ENCODE assay signal across 1 cellular context in the genomic region with DNA sequence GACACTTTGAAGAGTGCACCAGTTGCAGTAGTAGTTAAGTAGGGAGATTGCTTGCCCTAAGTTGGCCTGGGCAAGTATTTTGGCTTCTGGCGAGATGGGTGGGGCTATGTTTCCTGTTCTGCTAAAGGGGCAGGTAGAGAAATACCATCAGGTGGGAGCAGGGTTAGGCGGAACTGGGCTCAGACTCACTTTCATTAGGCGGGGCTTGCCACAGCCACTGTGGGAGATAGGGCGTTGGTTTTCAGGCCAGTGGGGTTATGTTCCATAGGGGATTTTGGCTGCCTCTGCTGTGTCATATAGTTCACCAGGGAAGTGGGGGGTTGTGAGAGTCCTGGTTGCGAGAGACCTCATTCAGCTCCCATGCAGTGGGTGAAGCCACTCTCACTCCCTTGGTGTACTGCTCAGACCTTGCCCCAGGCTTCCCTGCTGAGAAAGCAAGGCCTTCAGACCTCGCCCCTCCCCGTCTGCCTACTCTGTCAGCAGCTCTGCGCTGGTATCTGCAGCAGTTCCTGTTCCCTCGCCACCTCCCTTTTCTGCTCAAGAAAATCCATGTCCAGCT.
TF ChIP-seq lines count a peak whose summit lies in the region.

No MANE protein-coding gene starts in this region.

TF ChIP-seq in HEK293, 187 proteins besides CTCF, POLR2A, EP300 and RAD21 (continued from another document):
- TF ChIP-seq, protein P1, sequence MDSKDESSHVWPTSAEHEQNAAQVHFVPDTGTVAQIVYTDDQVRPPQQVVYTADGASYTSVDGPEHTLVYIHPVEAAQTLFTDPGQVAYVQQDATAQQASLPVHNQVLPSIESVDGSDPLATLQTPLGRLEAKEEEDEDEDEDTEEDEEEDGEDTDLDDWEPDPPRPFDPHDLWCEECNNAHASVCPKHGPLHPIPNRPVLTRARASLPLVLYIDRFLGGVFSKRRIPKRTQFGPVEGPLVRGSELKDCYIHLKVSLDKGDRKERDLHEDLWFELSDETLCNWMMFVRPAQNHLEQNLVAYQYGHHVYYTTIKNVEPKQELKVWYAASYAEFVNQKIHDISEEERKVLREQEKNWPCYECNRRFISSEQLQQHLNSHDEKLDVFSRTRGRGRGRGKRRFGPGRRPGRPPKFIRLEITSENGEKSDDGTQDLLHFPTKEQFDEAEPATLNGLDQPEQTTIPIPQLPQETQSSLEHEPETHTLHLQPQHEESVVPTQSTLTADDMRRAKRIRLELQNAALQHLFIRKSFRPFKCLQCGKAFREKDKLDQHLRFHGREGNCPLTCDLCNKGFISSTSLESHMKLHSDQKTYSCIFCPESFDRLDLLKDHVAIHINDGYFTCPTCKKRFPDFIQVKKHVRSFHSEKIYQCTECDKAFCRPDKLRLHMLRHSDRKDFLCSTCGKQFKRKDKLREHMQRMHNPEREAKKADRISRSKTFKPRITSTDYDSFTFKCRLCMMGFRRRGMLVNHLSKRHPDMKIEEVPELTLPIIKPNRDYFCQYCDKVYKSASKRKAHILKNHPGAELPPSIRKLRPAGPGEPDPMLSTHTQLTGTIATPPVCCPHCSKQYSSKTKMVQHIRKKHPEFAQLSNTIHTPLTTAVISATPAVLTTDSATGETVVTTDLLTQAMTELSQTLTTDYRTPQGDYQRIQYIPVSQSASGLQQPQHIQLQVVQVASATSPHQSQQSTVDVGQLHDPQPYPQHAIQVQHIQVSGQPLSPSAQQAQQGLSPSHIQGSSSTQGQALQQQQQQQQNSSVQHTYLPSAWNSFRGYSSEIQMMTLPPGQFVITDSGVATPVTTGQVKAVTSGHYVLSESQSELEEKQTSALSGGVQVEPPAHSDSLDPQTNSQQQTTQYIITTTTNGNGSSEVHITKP (tag by site-specific recombination; IDR thresholded peaks at IDR 0.05), result 0 out of 2 replicates have a peak, but pooled peaks have one; percentile 16
